In the genomic region with DNA sequence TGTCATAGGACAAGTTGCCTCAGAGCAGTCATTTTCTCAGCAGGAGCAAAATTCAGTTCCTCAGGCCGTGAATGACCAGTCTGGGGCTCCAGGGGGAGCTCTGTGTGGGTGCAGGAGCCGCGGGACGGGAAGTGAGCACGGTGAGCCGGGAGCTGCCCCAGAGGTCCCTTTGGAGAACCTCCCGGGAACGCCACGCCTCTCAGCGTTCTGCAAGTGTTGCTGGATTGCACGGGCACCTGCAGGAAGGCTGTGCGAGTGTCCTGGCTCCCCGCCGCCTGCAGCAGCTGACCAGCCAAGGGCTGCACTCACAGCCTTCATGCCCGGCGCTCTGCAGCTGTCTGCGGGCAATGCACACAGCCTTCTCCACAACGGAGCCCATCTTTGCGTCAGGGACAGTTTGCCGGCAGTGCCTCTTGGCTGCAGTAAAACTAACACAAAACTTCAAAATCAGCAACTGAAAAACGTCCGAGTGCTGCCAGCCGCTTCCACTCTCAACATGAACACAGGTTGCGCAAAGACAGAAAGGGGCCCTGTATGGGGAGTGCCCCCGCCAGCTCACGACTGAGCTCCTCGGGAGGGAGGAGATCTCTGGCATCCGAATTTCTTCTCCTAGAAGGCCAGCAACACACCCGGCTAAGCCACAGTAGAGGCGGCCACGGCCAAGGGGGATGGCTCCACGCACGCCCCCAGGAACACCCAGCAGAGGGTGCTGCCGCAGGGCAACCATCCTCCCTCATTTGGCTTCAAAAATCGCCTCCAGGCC, we compare ENCODE assay signal across 8 cellular contexts. TPM values are rescaled to one million over a fixed set of nuclear protein-coding genes. Genes with fewer than 3 reads are reported as not detected.
DNase-seq lines count a peak whose midpoint lies in the region; ATAC-seq and TF ChIP-seq lines count a peak whose summit lies in the region.

No MANE protein-coding gene starts in this region.

- no peak overlapping the region for H3K27ac Mint-ChIP-seq in MCF 10A (ENCODE audit: low read depth, unreplicated experiment)

- BruUV-seq in MCF 10A (replicated peaks; lab: Mats Ljungman, UMichigan) = no TSS peak

- POLR2A ChIA-PET in MCF 10A (lab: Yijun Ruan, JAX) = interaction anchor here (0.9 to 1.2 kb wide), 2 partner anchors 54 to 139 kb away, joined by 4 read pairs; no protein-coding TSS in a partner anchor

- DNase-seq in ELR (ENCODE audit: low read depth) = peak; percentile 88
- peak; percentile 75 to 85 for DNase-seq in NCI-H524 (lab: John Stamatoyannopoulos, UW)
- DNase-seq in MCF 10A (ENCODE audit: unreplicated experiment) = peak; percentile 35
- DNase-seq in islet precursor cell = peak; percentile 89
- DNase-seq in stomach = peak; percentile 96
- DNase-seq in activated CD4-positive, alpha-beta T cell treated with anti-CD3 and anti-CD28 coated beads for 48 hours = no peak
- DNase-seq in NCI-H446 (lab: John Stamatoyannopoulos, UW) = no peak

- no peaks in the 10 kb centered on the region for H3K4me1 Mint-ChIP-seq in MCF 10A (ENCODE audit: insufficient read depth, unreplicated experiment)

- no peak for ATAC-seq in HG03378 (IDR thresholded peaks at IDR 0.05; ENCODE audit: unreplicated experiment)

- WGBS in stomach, 5 donors = 19 to 32% (median 24%) methylated on average over 31 to 35 of the region's 35 CpGs

- no peaks in the 10 kb centered on the region for H3K27me3 ChIP-seq in stomach

- H3K36me3 Mint-ChIP-seq in MCF 10A (ENCODE audit: insufficient read depth, unreplicated experiment) = peaks cover 22% of the 10 kb centered on the region

- intact Hi-C loops in MCF 10A (cut with micrococcal nuclease) = no loop called here
- intact Hi-C loops in stomach (cut with DNase I; ENCODE audit: low total_unique reads) = loop anchor here (5.0 kb wide), 1 partner anchor 347 kb away; no protein-coding TSS in a partner anchor

- no peak overlapping the region for H3K4me3 Mint-ChIP-seq in MCF 10A (ENCODE audit: unreplicated experiment)

- H3K27me3 Mint-ChIP-seq in MCF 10A (ENCODE audit: insufficient read depth, unreplicated experiment) = no peaks in the 10 kb centered on the region

- TF ChIP-seq POLR2A in stomach (IDR thresholded peaks at IDR 0.05) = no peak

- peaks cover 11 to 30% (median 20%) of the 10 kb centered on the region in 4 donors for H3K4me1 ChIP-seq in stomach

- H3K36me3 ChIP-seq in stomach = peaks cover 51 to 71% (median 67%) of the 10 kb centered on the region in 4 donors

- no peaks in the 10 kb centered on the region for H3K9me3 Mint-ChIP-seq in MCF 10A (ENCODE audit: unreplicated experiment)

- peak overlapping the region in 4 of 5 donors; percentile 35 to 72 (median 60) for H3K27ac ChIP-seq in stomach

- no peak for TF ChIP-seq EP300 in stomach (IDR thresholded peaks at IDR 0.05)

- CTCF ChIA-PET in MCF 10A (lab: Yijun Ruan, JAX) = interaction anchor here (1.0 to 3.0 kb wide), 2 partner anchors 229 to 234 kb away, joined by 3 to 29 read pairs; no protein-coding TSS in a partner anchor

- no peak overlapping the region for H3K4me3 ChIP-seq in stomach

- TF ChIP-seq CTCF in MCF 10A (IDR thresholded peaks at IDR 0.05; ENCODE audit: unreplicated experiment) = peak; percentile 9
- peak in 5 of 7 experiments; percentile 35 to 83 (median 51) for TF ChIP-seq CTCF in stomach (IDR thresholded peaks at IDR 0.05)

- H3K9me3 ChIP-seq in stomach = no peaks in the 10 kb centered on the region

RNA-seq across cellular contexts. Expression of a gene that starts 16.0 kb away (rescaled TPM):
- total RNA-seq in MCF 10A (2022) (95.0 and 95.3 TPM in 2 replicates), stomach (100 to 1,000 TPM in 2 of 5 donors, 10 to 100 TPM in 2, not detected in 1; 14.5 to 185 (median 92.5) TPM)
- 10 to 100 TPM; 37.7 to 60.8 (median 43.4) TPM for polyA plus RNA-seq in stomach

RNA-seq across cellular contexts. Expression of a gene that starts 16.3 kb away (rescaled TPM):
- total RNA-seq in MCF 10A (2022) (23.4 and 27.4 TPM in 2 replicates), stomach (100 to 1,000 TPM in 2 of 5 donors, 10 to 100 TPM in 2, 1 to 10 TPM in 1; 9.4 to 295 (median 22.3) TPM)
- 10 to 100 TPM; 15.1 to 31.6 (median 18.1) TPM for polyA plus RNA-seq in stomach

RNA-seq across cellular contexts. Expression of a gene that starts 32.4 kb away (rescaled TPM):
- total RNA-seq in MCF 10A (2022) (8.0 and 9.5 TPM in 2 replicates), stomach (10 to 100 TPM in 3 of 5 donors, 1 to 10 TPM in 2; 4.8 to 75.0 (median 12.5) TPM)
- polyA plus RNA-seq in stomach = 10 to 100 TPM in 2 of 3 donors, 1 to 10 TPM in 1; 9.9 to 15.7 (median 11.8) TPM

RNA-seq across cellular contexts. Expression of a gene that starts 40.0 kb away (rescaled TPM):
- total RNA-seq in MCF 10A (2022) (98.2 and 108 TPM in 2 replicates), stomach (100 to 1,000 TPM in 2 of 5 donors, 10 to 100 TPM in 3; 27.4 to 140 (median 82.6) TPM)
- 10 to 100 TPM; 18.6 to 78.1 (median 56.4) TPM for polyA plus RNA-seq in stomach

Comparison
In these comparisons a context has a peak if more than half of its experiments do, and no peak if none do; other contexts are left out.
1. DNase-seq: peak in ELR (single experiment), NCI-H524 (2 of 2), MCF 10A (single experiment), islet precursor cell (single experiment) and stomach (single experiment); none in activated CD4-positive, alpha-beta T cell treated with anti-CD3 and anti-CD28 coated beads for 48 hours (single experiment) and NCI-H446 (0 of 2).